15 cellular contexts compared by ENCODE assay signal in genomic region chr1:171507435-171507834, GRCh38. TPM values are rescaled to one million over a fixed set of nuclear protein-coding genes. Genes with fewer than 3 reads are reported as not detected.
DNase-seq lines count a peak whose midpoint lies in the region; ATAC-seq and TF ChIP-seq lines count a peak whose summit lies in the region.
"Had no signal": no experiment of that assay in that cellular context is flagged by ENCODE, and none has a peak within 500 bp of the region (broad histone marks: within the 10 kb centered on the region; RNA-seq: fewer than 3 reads in every experiment).

No MANE protein-coding gene starts in this region.

- peak overlapping the region; percentile 5 for H3K4me3 Mint-ChIP-seq in activated CD4-positive, alpha-beta memory T cell treated with anti-CD3 and anti-CD28 coated beads for 36 hours
- H3K4me3 Mint-ChIP-seq in activated CD4-positive, alpha-beta memory T cell treated with anti-CD3 and anti-CD28 coated beads, Interleukin-2, amount 10 ng/mL, durations not matched to agents 7 days and 5 days: no peak overlapping the region
- peak overlapping the region; percentile 0 for H3K4me3 Mint-ChIP-seq in activated naive CD8-positive, alpha-beta T cell treated with anti-CD3 and anti-CD28 coated beads for 36 hours
- no peak overlapping the region for H3K4me3 Mint-ChIP-seq in nephron

- H3K9me3 Mint-ChIP-seq in activated CD4-positive, alpha-beta memory T cell treated with anti-CD3 and anti-CD28 coated beads for 36 hours: no peaks in the 10 kb centered on the region
- no peaks in the 10 kb centered on the region for H3K9me3 Mint-ChIP-seq in activated CD4-positive, alpha-beta memory T cell treated with anti-CD3 and anti-CD28 coated beads, Interleukin-2, amount 10 ng/mL, durations not matched to agents 7 days and 5 days
- peaks cover 4% of the 10 kb centered on the region for H3K9me3 Mint-ChIP-seq in activated naive CD8-positive, alpha-beta T cell treated with anti-CD3 and anti-CD28 coated beads for 36 hours
- no peaks in the 10 kb centered on the region for H3K9me3 Mint-ChIP-seq in nephron

- CTCF ChIA-PET in activated CD4-positive, alpha-beta memory T cell treated with anti-CD3 and anti-CD28 coated beads for 36 hours (lab: Charles Lee): no interaction called here
- CTCF ChIA-PET in activated CD4-positive, alpha-beta memory T cell treated with anti-CD3 and anti-CD28 coated beads, Interleukin-2, amount 10 ng/mL, durations not matched to agents 7 days and 5 days (lab: Charles Lee): interaction anchor here (0.6 to 1.8 kb wide), 3 partner anchors 22 to 31 kb away, joined by 4 to 6 read pairs (median 6); partner anchors contain the start of gene PRRC2C

- H3K27ac Mint-ChIP-seq in activated CD4-positive, alpha-beta memory T cell treated with anti-CD3 and anti-CD28 coated beads for 36 hours: peak overlapping the region; percentile 72
- no peak overlapping the region for H3K27ac Mint-ChIP-seq in activated CD4-positive, alpha-beta memory T cell treated with anti-CD3 and anti-CD28 coated beads, Interleukin-2, amount 10 ng/mL, durations not matched to agents 7 days and 5 days
- H3K27ac Mint-ChIP-seq in activated naive CD8-positive, alpha-beta T cell treated with anti-CD3 and anti-CD28 coated beads for 36 hours: peak overlapping the region; percentile 42
- H3K27ac Mint-ChIP-seq in nephron: peak overlapping the region in 2 of 3 experiments; percentile 7 to 15

- POLR2A ChIA-PET in activated CD4-positive, alpha-beta memory T cell treated with anti-CD3 and anti-CD28 coated beads for 36 hours (lab: Charles Lee): interaction anchor here (1.1 kb wide), 1 partner anchor 21 kb away, joined by 3 read pairs; no protein-coding TSS in a partner anchor
- POLR2A ChIA-PET in activated CD4-positive, alpha-beta memory T cell treated with anti-CD3 and anti-CD28 coated beads, Interleukin-2, amount 10 ng/mL, durations not matched to agents 7 days and 5 days (lab: Charles Lee): interaction anchor here (0.9 to 1.7 kb wide), 4 partner anchors 8 to 22 kb away, joined by 3 to 6 read pairs (median 4); partner anchors contain the start of gene PRRC2C

- no peak for DNase-seq in activated CD4-positive, alpha-beta memory T cell treated with anti-CD3 and anti-CD28 coated beads for 36 hours
- no peak for DNase-seq in activated CD4-positive, alpha-beta memory T cell treated with anti-CD3 and anti-CD28 coated beads, Interleukin-2, amount 10 ng/mL, durations not matched to agents 7 days and 5 days
- DNase-seq in activated naive CD8-positive, alpha-beta T cell treated with anti-CD3 and anti-CD28 coated beads for 36 hours: no peak
- DNase-seq in NCI-H2081 treated with DMSO at 0.1 percent for 48 hours (lab: John Stamatoyannopoulos, UW): no peak
- no peak for DNase-seq in GF-D8 (lab: John Stamatoyannopoulos, UW)
- DNase-seq: 8988T, anterior cingulate cortex, head of caudate nucleus, NCI-H1930, NCI-H524 treated with DMSO at 0.1 percent for 48 hours, PC-3, spleen had no signal

- intact Hi-C loops in activated CD4-positive, alpha-beta memory T cell treated with anti-CD3 and anti-CD28 coated beads for 36 hours (cut with micrococcal nuclease): loop anchor here (5.0 kb wide), 1 partner anchor 85 kb away; no protein-coding TSS in a partner anchor

- no peak for TF ChIP-seq CTCF in nephron (IDR thresholded peaks at IDR 0.05; ENCODE audit: unreplicated experiment in 3 of 3)

- peaks cover 13% of the 10 kb centered on the region for H3K36me3 Mint-ChIP-seq in activated CD4-positive, alpha-beta memory T cell treated with anti-CD3 and anti-CD28 coated beads for 36 hours
- peaks cover 32% of the 10 kb centered on the region for H3K36me3 Mint-ChIP-seq in activated CD4-positive, alpha-beta memory T cell treated with anti-CD3 and anti-CD28 coated beads, Interleukin-2, amount 10 ng/mL, durations not matched to agents 7 days and 5 days (ENCODE audit: low read depth)
- peaks cover 47% of the 10 kb centered on the region for H3K36me3 Mint-ChIP-seq in activated naive CD8-positive, alpha-beta T cell treated with anti-CD3 and anti-CD28 coated beads for 36 hours
- peaks cover 23% of the 10 kb centered on the region for H3K36me3 Mint-ChIP-seq in nephron (ENCODE audit: low read depth)

- ATAC-seq in GM21360 (IDR thresholded peaks at IDR 0.05; ENCODE audit: unreplicated experiment): peak; percentile 65
- no peak for ATAC-seq in esophagus mucosa
- ATAC-seq: PC-3 had no signal

- H3K4me1 Mint-ChIP-seq in activated CD4-positive, alpha-beta memory T cell treated with anti-CD3 and anti-CD28 coated beads for 36 hours (ENCODE audit: low read depth): peaks cover 91% of the 10 kb centered on the region
- H3K4me1 Mint-ChIP-seq in activated CD4-positive, alpha-beta memory T cell treated with anti-CD3 and anti-CD28 coated beads, Interleukin-2, amount 10 ng/mL, durations not matched to agents 7 days and 5 days: peaks cover 78% of the 10 kb centered on the region
- H3K4me1 Mint-ChIP-seq in activated naive CD8-positive, alpha-beta T cell treated with anti-CD3 and anti-CD28 coated beads for 36 hours: peaks cover 80% of the 10 kb centered on the region
- peaks cover 25% of the 10 kb centered on the region for H3K4me1 Mint-ChIP-seq in nephron

- H3K27me3 Mint-ChIP-seq in activated CD4-positive, alpha-beta memory T cell treated with anti-CD3 and anti-CD28 coated beads for 36 hours: no peaks in the 10 kb centered on the region
- no peaks in the 10 kb centered on the region for H3K27me3 Mint-ChIP-seq in activated CD4-positive, alpha-beta memory T cell treated with anti-CD3 and anti-CD28 coated beads, Interleukin-2, amount 10 ng/mL, durations not matched to agents 7 days and 5 days
- no peaks in the 10 kb centered on the region for H3K27me3 Mint-ChIP-seq in activated naive CD8-positive, alpha-beta T cell treated with anti-CD3 and anti-CD28 coated beads for 36 hours
- no peaks in the 10 kb centered on the region for H3K27me3 Mint-ChIP-seq in nephron (ENCODE audit: low read depth)

RNA-seq across cellular contexts. Expression of gene PRRC2C, which starts 22.1 kb away (rescaled TPM):
- total RNA-seq in activated CD4-positive, alpha-beta memory T cell treated with anti-CD3 and anti-CD28 coated beads for 36 hours: 100 to 1,000 TPM; 191 to 205 TPM
- total RNA-seq in activated CD4-positive, alpha-beta memory T cell treated with anti-CD3 and anti-CD28 coated beads, Interleukin-2, amount 10 ng/mL, durations not matched to agents 7 days and 5 days: 100 to 1,000 TPM; 188 to 202 TPM
- 100 to 1,000 TPM; 252 to 256 TPM for total RNA-seq in activated naive CD8-positive, alpha-beta T cell treated with anti-CD3 and anti-CD28 coated beads for 36 hours
- 120 TPM for total RNA-seq in esophagus mucosa

Comparison
In these comparisons a context has a peak if more than half of its experiments do, and no peak if none do; other contexts are left out.
1. H3K4me3 Mint-ChIP-seq: peak in activated CD4-positive, alpha-beta memory T cell treated with anti-CD3 and anti-CD28 coated beads for 36 hours (single experiment) and activated naive CD8-positive, alpha-beta T cell treated with anti-CD3 and anti-CD28 coated beads for 36 hours (single experiment); none in activated CD4-positive, alpha-beta memory T cell treated with anti-CD3 and anti-CD28 coated beads, Interleukin-2, amount 10 ng/mL, durations not matched to agents 7 days and 5 days (single experiment) and nephron (0 of 3).